In genomic region chr3:99895706-99896441, GRCh38 we compare ENCODE assay signal across 2 cellular contexts.
TF ChIP-seq lines count a peak whose summit lies in the region.

No MANE protein-coding gene starts in this region.

TF ChIP-seq in A549, 52 proteins besides CTCF, POLR2A, EP300 and RAD21 (continued from another document):
- peak; percentile 52 for TF ChIP-seq MAX (IDR thresholded peaks at IDR 0.05)
- peak; percentile 54; the same call in 1 of the 2 replicates for TF ChIP-seq FOSL2 (IDR thresholded peaks at IDR 0.05)
- peak; percentile 87 for TF ChIP-seq FOSL2 (CRISPR knock-in tag; IDR thresholded peaks at IDR 0.05)
- TF ChIP-seq E2F6 (IDR thresholded peaks at IDR 0.05; ENCODE audit: borderline replicate concordance, low read depth): no peak
TF ChIP-seq in A549: peak in this region for 3.

TF ChIP-seq in HCT116, 20 proteins besides CTCF, POLR2A, EP300 and RAD21 (continued from another document):
- no peak for TF ChIP-seq REST (IDR thresholded peaks at IDR 0.05; ENCODE audit: low read depth)
- peak; percentile 85 for TF ChIP-seq JUND (IDR thresholded peaks at IDR 0.05)
- no peak for TF ChIP-seq ZNF274 (IDR thresholded peaks at IDR 0.05; ENCODE audit: low read depth, low read length)
